ENCODE assay signal across 1 cellular context in genomic region chr19:55468054-55468393, GRCh38.
TF ChIP-seq lines count a peak whose summit lies in the region.

No MANE protein-coding gene starts in this region.

TF ChIP-seq in WTC11, 78 proteins besides CTCF, POLR2A, EP300 and RAD21 (continued from another document):
- TF ChIP-seq ESRRA (CRISPR knock-in tag; IDR thresholded peaks at IDR 0.05; ENCODE audit: borderline replicate concordance), result no peak
